ENCODE assay signal across 1 cellular context in the genomic region with DNA sequence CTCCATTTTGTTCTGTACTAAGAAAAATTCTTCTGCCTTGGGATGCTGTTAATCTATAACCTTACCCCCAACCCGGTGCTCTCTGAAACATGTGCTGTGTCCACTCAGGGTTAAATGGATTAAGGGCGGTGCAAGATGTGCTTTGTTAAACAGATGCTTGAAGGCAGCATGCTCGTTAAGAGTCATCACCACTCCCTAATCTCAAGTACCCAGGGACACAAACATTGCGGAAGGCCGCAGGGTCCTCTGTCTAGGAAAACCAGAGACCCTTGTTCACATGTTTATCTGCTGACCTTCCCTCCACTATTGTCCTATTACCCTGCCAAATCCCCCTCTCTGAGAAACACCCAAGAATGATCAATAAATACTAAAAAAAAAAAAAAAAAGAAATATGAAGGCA. TPM values are rescaled to one million over a fixed set of nuclear protein-coding genes. Genes with fewer than 3 reads are reported as not detected.
"Had no signal": no experiment of that assay in that cellular context is flagged by ENCODE, and none has a peak within 500 bp of the region (broad histone marks: within the 10 kb centered on the region; RNA-seq: fewer than 3 reads in every experiment).

No MANE protein-coding gene starts in this region.

RNA-seq across cellular contexts. Expression of gene TXK, which starts 53.0 kb away (rescaled TPM):
- total RNA-seq: G401 had no signal
